10 cellular contexts compared by ENCODE assay signal in the genomic region with DNA sequence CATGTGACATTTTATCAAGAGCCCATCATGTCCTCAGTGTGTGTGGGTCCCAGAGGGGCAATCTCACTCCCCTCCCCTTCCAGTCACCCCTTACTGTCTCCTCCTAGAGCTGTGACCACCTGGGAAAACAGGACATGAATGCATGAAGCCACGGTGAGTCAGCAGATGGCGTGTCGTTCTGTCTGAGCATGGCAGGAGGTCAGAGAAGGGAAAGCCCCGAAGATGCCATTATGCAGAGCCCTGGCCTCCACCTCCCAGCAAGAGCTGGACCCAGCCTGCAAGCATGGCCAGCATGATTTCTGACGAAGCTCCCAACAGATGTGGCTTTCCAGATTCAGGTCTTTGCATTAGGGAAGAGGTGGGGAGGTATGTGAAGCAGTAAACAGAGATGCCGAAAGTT.
DNase-seq lines count a peak whose midpoint lies in the region; ATAC-seq and TF ChIP-seq lines count a peak whose summit lies in the region.
"Had no signal": no experiment of that assay in that cellular context is flagged by ENCODE, and none has a peak within 500 bp of the region (broad histone marks: within the 10 kb centered on the region; RNA-seq: fewer than 3 reads in every experiment).

No MANE protein-coding gene starts in this region.

- TF ChIP-seq POLR2A in stomach (IDR thresholded peaks at IDR 0.05) = no peak

- peaks cover 0 to 5% of the 10 kb centered on the region in 2 donors for H3K36me3 Mint-ChIP-seq in naive B cell
- H3K36me3 Mint-ChIP-seq: activated naive CD8-positive, alpha-beta T cell treated with anti-CD3 and anti-CD28 coated beads, Interleukin-2, amount 10 ng/mL, durations not matched to agents 7 days and 5 days had no signal

- H3K4me1 ChIP-seq in OCI-LY7 (ENCODE audit: insufficient read depth, low read length, poor library complexity, severe bottlenecking) (peaks cover 44% of the 10 kb centered on the region), stomach (no peaks in the 10 kb centered on the region)

- 23 to 34% (median 25%) methylated on average over 6 of the region's 6 CpGs for WGBS in stomach, 5 donors

- peak overlapping the region; percentile 21 to 80 (median 46) for H3K4me3 Mint-ChIP-seq in naive B cell
- H3K4me3 Mint-ChIP-seq: activated naive CD8-positive, alpha-beta T cell treated with anti-CD3 and anti-CD28 coated beads, Interleukin-2, amount 10 ng/mL, durations not matched to agents 7 days and 5 days had no signal

- H3K27me3 ChIP-seq in stomach = peaks cover 0 to 59% (median 9%) of the 10 kb centered on the region in 3 donors
- peaks cover 0 to 37% (median 10%) of the 10 kb centered on the region in 45 donors for H3K27me3 ChIP-seq in dorsolateral prefrontal cortex

- H3K79me2 ChIP-seq in OCI-LY7 (ENCODE audit: insufficient read depth, low read depth, low read length) = no peaks in the 10 kb centered on the region

- intact Hi-C loops in OCI-LY7 (cut with micrococcal nuclease; ENCODE audit: unreplicated experiment) (loop anchor here (1.0 to 10.0 kb wide), 5 partner anchors 36 to 486 kb away; a partner anchor contains a TSS), stomach (cut with DNase I; ENCODE audit: low total_unique reads) (no loop called here), dorsolateral prefrontal cortex (cut with DNase I) (no loop called here)

- no peak for TF ChIP-seq EP300 in stomach (IDR thresholded peaks at IDR 0.05)

- H3K4me3 ChIP-seq in OCI-LY7 (ENCODE audit: low read depth, low read length, poor library complexity, severe bottlenecking) = peak overlapping the region; percentile 58
- no peak overlapping the region for H3K4me3 ChIP-seq in stomach
- no peak overlapping the region for H3K4me3 ChIP-seq in dorsolateral prefrontal cortex

- peak; percentile 18 for DNase-seq in DMS 273 (lab: John Stamatoyannopoulos, UW; ENCODE audit: unreplicated experiment)
- no peak for DNase-seq in DMS 273 treated with DMSO at 0.1 percent for 48 hours (lab: John Stamatoyannopoulos, UW)
- peak; percentile 80 for DNase-seq in OCI-LY7 (ENCODE audit: low spot score)
- DNase-seq in naive B cell = peak; percentile 12
- DNase-seq in stomach = no peak
- no peak for DNase-seq in COR-L47 (lab: John Stamatoyannopoulos, UW)
- no peak for DNase-seq in dorsolateral prefrontal cortex
- DNase-seq: activated naive CD8-positive, alpha-beta T cell treated with anti-CD3 and anti-CD28 coated beads, Interleukin-2, amount 10 ng/mL, durations not matched to agents 7 days and 5 days had no signal

- peak overlapping the region; percentile 82 for H3K4me2 ChIP-seq in OCI-LY7 (ENCODE audit: low read length)

- BruUV-seq in OCI-LY7 (replicated peaks; lab: Mats Ljungman, UMichigan) = no TSS peak

- no peaks in the 10 kb centered on the region for H3K36me3 ChIP-seq in OCI-LY7 (ENCODE audit: insufficient read depth, low read length)
- H3K36me3 ChIP-seq in stomach = no peaks in the 10 kb centered on the region

- peaks cover 24 to 35% (median 32%) of the 10 kb centered on the region in 3 donors for H3K4me1 Mint-ChIP-seq in naive B cell
- H3K4me1 Mint-ChIP-seq: activated naive CD8-positive, alpha-beta T cell treated with anti-CD3 and anti-CD28 coated beads, Interleukin-2, amount 10 ng/mL, durations not matched to agents 7 days and 5 days had no signal

- peaks cover 0 to 6% (median 0%) of the 10 kb centered on the region in 7 donors for H3K9me3 Mint-ChIP-seq in naive B cell
- H3K9me3 Mint-ChIP-seq: activated naive CD8-positive, alpha-beta T cell treated with anti-CD3 and anti-CD28 coated beads, Interleukin-2, amount 10 ng/mL, durations not matched to agents 7 days and 5 days had no signal

- TF ChIP-seq CTCF in OCI-LY7 (conservative IDR thresholded peaks at IDR 0.05; ENCODE audit: low read length) (peak; percentile 79), stomach (IDR thresholded peaks at IDR 0.05) (no peak), dorsolateral prefrontal cortex (IDR thresholded peaks at IDR 0.05 in 54 of 56, conservative IDR thresholded peaks at IDR 0.05 in 2 of 56; ENCODE audit: low read depth in 1 of 56, partially characterized antibody in 56 of 56) (no peak)

- H3K27me3 Mint-ChIP-seq in naive B cell = peaks cover 19 to 48% (median 47%) of the 10 kb centered on the region in 3 donors

- ATAC-seq in HG02798 (IDR thresholded peaks at IDR 0.05; ENCODE audit: poor library complexity, unreplicated experiment) = peak; percentile 67
- ATAC-seq in naive B cell (ENCODE audit: low read depth in 2 of 2) = peak in 1 of 2 donors; percentile 30

- H3K27ac Mint-ChIP-seq in naive B cell = peak overlapping the region in 5 of 6 donors; percentile 92 to 98 (median 95)
- H3K27ac Mint-ChIP-seq: activated naive CD8-positive, alpha-beta T cell treated with anti-CD3 and anti-CD28 coated beads, Interleukin-2, amount 10 ng/mL, durations not matched to agents 7 days and 5 days had no signal

- no peaks in the 10 kb centered on the region for H3K9me3 ChIP-seq in OCI-LY7 (ENCODE audit: low read length)
- H3K9me3 ChIP-seq in stomach = no peaks in the 10 kb centered on the region

- no peaks in the 10 kb centered on the region for H4K20me1 ChIP-seq in OCI-LY7 (ENCODE audit: insufficient read depth, low read length)

- peak overlapping the region; percentile 47; the same call in 1 of the 2 replicates for H2AFZ ChIP-seq in OCI-LY7 (ENCODE audit: low read length)

- peak overlapping the region; percentile 92 for H3K27ac ChIP-seq in OCI-LY7 (ENCODE audit: low read depth, low read length, poor library complexity, severe bottlenecking)
- H3K27ac ChIP-seq in stomach = no peak overlapping the region
- H3K27ac ChIP-seq in dorsolateral prefrontal cortex = no peak overlapping the region
- H3K27ac ChIP-seq: 22Rv1 had no signal

- CTCF ChIA-PET in OCI-LY7 (lab: Charles Lee; ENCODE audit: unreplicated experiment) = interaction anchor here (1.0 to 1.2 kb wide), 2 partner anchors 118 to 121 kb away, joined by 3 to 5 read pairs; a partner anchor contains a TSS

- POLR2A ChIA-PET in OCI-LY7 (lab: Charles Lee) = interaction anchor here (0.8 to 1.3 kb wide), 5 partner anchors 35 to 118 kb away, joined by 3 to 4 read pairs (median 3); a partner anchor contains a TSS

- no peaks in the 10 kb centered on the region for H3K9me2 ChIP-seq in OCI-LY7 (ENCODE audit: insufficient read depth, low read length)

Comparison
In these comparisons a context has a peak if more than half of its experiments do, and no peak if none do; other contexts are left out.
1. DNase-seq: peak in DMS 273 (single experiment), OCI-LY7 (single experiment) and naive B cell (single experiment); none in DMS 273 treated with DMSO at 0.1 percent for 48 hours (single experiment), stomach (single experiment), COR-L47 (single experiment) and dorsolateral prefrontal cortex (0 of 10).